22 cellular contexts compared by ENCODE assay signal in the genomic region with DNA sequence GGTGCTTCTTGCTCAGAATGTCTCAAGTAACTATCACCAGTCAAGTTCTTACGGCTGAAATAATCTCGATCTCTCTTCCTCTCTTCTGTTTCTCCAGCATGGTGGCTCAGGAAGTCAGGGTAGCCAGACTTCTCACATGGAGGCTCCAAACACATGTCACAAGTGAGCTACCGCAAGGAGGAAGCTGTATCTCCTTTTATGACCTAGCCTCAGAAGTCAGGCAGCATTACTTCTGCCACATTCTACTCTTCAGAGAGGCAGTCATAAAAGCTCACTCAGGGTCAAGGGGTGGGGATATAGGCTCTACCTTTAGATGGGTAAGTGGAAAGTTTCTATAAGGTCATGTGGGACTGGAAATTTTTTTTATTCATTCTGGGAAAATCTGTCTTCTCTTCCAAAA.
DNase-seq lines count a peak whose midpoint lies in the region; ATAC-seq and TF ChIP-seq lines count a peak whose summit lies in the region.
"Had no signal": no experiment of that assay in that cellular context is flagged by ENCODE, and none has a peak within 500 bp of the region (broad histone marks: within the 10 kb centered on the region; RNA-seq: fewer than 3 reads in every experiment).

No MANE protein-coding gene starts in this region.

- no peak for TF ChIP-seq CTCF in HEK293 (tag by site-specific recombination; IDR thresholded peaks at IDR 0.05)
- no peak for TF ChIP-seq CTCF in colonic mucosa (IDR thresholded peaks at IDR 0.05)

- H3K4me3 ChIP-seq in HEK293 (ENCODE audit: low read depth, low read length), result no peak overlapping the region
- H3K4me3 ChIP-seq in colonic mucosa, result no peak overlapping the region
- H3K4me3 ChIP-seq in mucosa of rectum (ENCODE audit: low read length in 2 of 2), result no peak overlapping the region
- no peak overlapping the region for H3K4me3 ChIP-seq in neuronal stem cell (ENCODE audit: low read length in 2 of 2)
- no peak overlapping the region for H3K4me3 ChIP-seq in effector memory CD4-positive, alpha-beta T cell (ENCODE audit: insufficient read depth, low read depth, low read length, poor library complexity, severe bottlenecking)
- H3K4me3 ChIP-seq: K562, SJSA1 had no signal

- H2BK5ac ChIP-seq in neuronal stem cell (ENCODE audit: low read length), result no peak overlapping the region

- H2BK120ac ChIP-seq in neuronal stem cell (ENCODE audit: low read depth, low read length), result no peak overlapping the region

- POLR2A ChIA-PET in HEK293 (lab: Yijun Ruan, JAX), result no interaction called here
- POLR2A ChIA-PET in activated CD8-positive, alpha-beta T cell treated with anti-CD3 and anti-CD28 coated beads, Interleukin-2, amount 10 ng/mL, durations not matched to agents 7 days and 5 days (lab: Charles Lee), result no interaction called here

- H3K36me3 ChIP-seq in HEK293 (ENCODE audit: control insufficient read depth in 2 of 2, insufficient read depth in 1 of 2, low read length in 2 of 2) (no peaks in the 10 kb centered on the region), colonic mucosa (no peaks in the 10 kb centered on the region), mucosa of rectum (ENCODE audit: control insufficient read depth in 2 of 2, insufficient read depth in 2 of 2, low read length in 2 of 2) (no peaks in the 10 kb centered on the region), neuronal stem cell (replicated peaks in 1 of 2; ENCODE audit: control insufficient read depth in 2 of 2, insufficient read depth in 2 of 2, low read length in 2 of 2) (no peaks in the 10 kb centered on the region)
- H3K36me3 ChIP-seq in effector memory CD4-positive, alpha-beta T cell (ENCODE audit: control insufficient read depth, insufficient read depth, low read length), result no peaks in the 10 kb centered on the region
- H3K36me3 ChIP-seq: SJSA1 had no signal

- H4K8ac ChIP-seq in neuronal stem cell (ENCODE audit: low read depth, low read length), result no peak overlapping the region

- H3K4me1 ChIP-seq in HEK293 (ENCODE audit: control insufficient read depth, insufficient read depth, low read length) (peaks cover 19% of the 10 kb centered on the region), colonic mucosa (no peaks in the 10 kb centered on the region), mucosa of rectum (ENCODE audit: control insufficient read depth in 2 of 2, insufficient read depth in 2 of 2, low read length in 2 of 2) (peaks cover 26 to 37% of the 10 kb centered on the region in 2 donors), neuronal stem cell (ENCODE audit: control insufficient read depth in 2 of 2, insufficient read depth in 1 of 2, low read depth in 1 of 2, low read length in 2 of 2) (no peaks in the 10 kb centered on the region)
- no peaks in the 10 kb centered on the region for H3K4me1 ChIP-seq in effector memory CD4-positive, alpha-beta T cell (ENCODE audit: control insufficient read depth, insufficient read depth, low read length, poor library complexity, severe bottlenecking)

- no peak for ATAC-seq in GM21390 (IDR thresholded peaks at IDR 0.05; ENCODE audit: unreplicated experiment)
- ATAC-seq in activated CD8-positive, alpha-beta T cell treated with anti-CD3 and anti-CD28 coated beads, Interleukin-2, amount 10 ng/mL, durations not matched to agents 7 days and 5 days, result no peak
- ATAC-seq: CD8-positive, alpha-beta T cell; HCT116; K562; Right ventricle myocardium inferior had no signal

- H3K27me3 ChIP-seq in colonic mucosa, result no peaks in the 10 kb centered on the region
- no peaks in the 10 kb centered on the region for H3K27me3 ChIP-seq in mucosa of rectum (ENCODE audit: control insufficient read depth in 2 of 2, insufficient read depth in 2 of 2, low read length in 2 of 2)
- H3K27me3 ChIP-seq in neuronal stem cell (ENCODE audit: control insufficient read depth in 3 of 3, insufficient read depth in 3 of 3, low read depth in 1 of 3, low read length in 3 of 3), result peaks cover 0 to 5% (median 0%) of the 10 kb centered on the region in 3 experiments
- no peaks in the 10 kb centered on the region for H3K27me3 ChIP-seq in effector memory CD4-positive, alpha-beta T cell (replicated peaks; ENCODE audit: control insufficient read depth, insufficient read depth, low read length, poor library complexity, severe bottlenecking)
- H3K27me3 ChIP-seq: SJSA1 had no signal

- H3K27ac ChIP-seq in HEK293 (ENCODE audit: extremely low read depth, low read depth, low read length) (no peak overlapping the region), colonic mucosa (peak overlapping the region; percentile 24), mucosa of rectum (ENCODE audit: low read depth in 2 of 2, low read length in 2 of 2) (peak overlapping the region; percentile 10 to 13), neuronal stem cell (replicated peaks; ENCODE audit: low read length) (no peak overlapping the region)
- no peak overlapping the region for H3K27ac ChIP-seq in effector memory CD4-positive, alpha-beta T cell (ENCODE audit: insufficient read depth, low read length, poor library complexity, severe bottlenecking)
- H3K27ac ChIP-seq: SJSA1 had no signal

- no CpG with 5 or more reads among the region's 3 CpGs for WGBS in neuronal stem cell (ENCODE audit: extremely low coverage in 2 of 2, insufficient read length in 2 of 2, insufficient replicate concordance in 1 of 2), 2 donors

- H3K9me3 ChIP-seq in HEK293 (ENCODE audit: control insufficient read depth, insufficient read depth, low read depth, low read length) (no peaks in the 10 kb centered on the region), colonic mucosa (no peaks in the 10 kb centered on the region), mucosa of rectum (ENCODE audit: control insufficient read depth in 2 of 2, low read length in 2 of 2) (peaks cover 0 to 2% of the 10 kb centered on the region in 2 donors), neuronal stem cell (replicated peaks in 1 of 2; ENCODE audit: control insufficient read depth in 2 of 2, insufficient read depth in 1 of 2, low read depth in 1 of 2, low read length in 2 of 2) (no peaks in the 10 kb centered on the region)
- no peaks in the 10 kb centered on the region for H3K9me3 ChIP-seq in effector memory CD4-positive, alpha-beta T cell (ENCODE audit: control insufficient read depth, low read length)
- H3K9me3 ChIP-seq: SJSA1 had no signal

- no peak overlapping the region for H3K27ac Mint-ChIP-seq in activated CD8-positive, alpha-beta T cell treated with anti-CD3 and anti-CD28 coated beads, Interleukin-2, amount 10 ng/mL, durations not matched to agents 7 days and 5 days
- H3K27ac Mint-ChIP-seq: CD8-positive, alpha-beta T cell had no signal

- peaks cover 5% of the 10 kb centered on the region for H3K9me3 Mint-ChIP-seq in activated CD8-positive, alpha-beta T cell treated with anti-CD3 and anti-CD28 coated beads, Interleukin-2, amount 10 ng/mL, durations not matched to agents 7 days and 5 days (ENCODE audit: insufficient read depth)

- intact Hi-C loops in colonic mucosa (cut with DNase I), result no loop called here

- DNase-seq in NOMO-1 treated with DMSO at 0.1 percent for 48 hours (lab: John Stamatoyannopoulos, UW; ENCODE audit: unreplicated experiment) (peak; percentile 9), colonic mucosa (peak; percentile 51), neuronal stem cell (ENCODE audit: low spot score) (no peak)
- no peak for DNase-seq in activated CD8-positive, alpha-beta T cell treated with anti-CD3 and anti-CD28 coated beads, Interleukin-2, amount 10 ng/mL, durations not matched to agents 7 days and 5 days
- DNase-seq in effector memory CD4-positive, alpha-beta T cell, result no peak
- DNase-seq: 8988T; C1 segment of cervical spinal cord; Calu3; CD8-positive, alpha-beta T cell; DMS153; MM.1S; NCI-H1105 treated with DMSO at 0.1 percent for 48 hours; NCI-H2081 treated with DMSO at 0.1 percent for 48 hours; NCI-H2171 treated with DMSO at 0.1 percent for 48 hours; NCI-H524 treated with DMSO at 0.1 percent for 48 hours had no signal

- H2AK5ac ChIP-seq in neuronal stem cell (ENCODE audit: low read depth, low read length), result no peak overlapping the region

- no peak overlapping the region for H2BK12ac ChIP-seq in neuronal stem cell (ENCODE audit: low read length)

- H3K23ac ChIP-seq in neuronal stem cell (ENCODE audit: low read depth, low read length, poor library complexity), result no peak overlapping the region

- H3K79me1 ChIP-seq in neuronal stem cell (ENCODE audit: low read depth, low read length), result no peaks in the 10 kb centered on the region

- H3K9ac ChIP-seq in colonic mucosa (ENCODE audit: low read depth in 2 of 2, low read length in 2 of 2) (no peak overlapping the region), mucosa of rectum (ENCODE audit: low read depth in 1 of 2, low read length in 2 of 2) (no peak overlapping the region), neuronal stem cell (ENCODE audit: low read depth, low read length, poor library complexity) (no peak overlapping the region)

- no peak overlapping the region for H3K14ac ChIP-seq in neuronal stem cell (ENCODE audit: low read length)

- no peaks in the 10 kb centered on the region for H3K36me3 Mint-ChIP-seq in activated CD8-positive, alpha-beta T cell treated with anti-CD3 and anti-CD28 coated beads, Interleukin-2, amount 10 ng/mL, durations not matched to agents 7 days and 5 days (ENCODE audit: low read depth)
- H3K36me3 Mint-ChIP-seq: CD8-positive, alpha-beta T cell had no signal

- CTCF ChIA-PET in HEK293 (lab: Yijun Ruan, JAX), result interaction anchor here (0.6 to 1.0 kb wide), 3 partner anchors 62 to 597 kb away, joined by 3 to 7 read pairs (median 3); no protein-coding TSS in a partner anchor
- CTCF ChIA-PET in activated CD8-positive, alpha-beta T cell treated with anti-CD3 and anti-CD28 coated beads, Interleukin-2, amount 10 ng/mL, durations not matched to agents 7 days and 5 days (lab: Charles Lee), result no interaction called here

- H3K4me1 Mint-ChIP-seq in activated CD8-positive, alpha-beta T cell treated with anti-CD3 and anti-CD28 coated beads, Interleukin-2, amount 10 ng/mL, durations not matched to agents 7 days and 5 days (ENCODE audit: low read depth), result peaks cover 5% of the 10 kb centered on the region

- H4K91ac ChIP-seq in neuronal stem cell (ENCODE audit: low read depth, low read length, poor library complexity), result no peak overlapping the region

- H2AFZ ChIP-seq in neuronal stem cell (ENCODE audit: low read length), result no peak overlapping the region

- peaks cover 19% of the 10 kb centered on the region for H3K27me3 Mint-ChIP-seq in activated CD8-positive, alpha-beta T cell treated with anti-CD3 and anti-CD28 coated beads, Interleukin-2, amount 10 ng/mL, durations not matched to agents 7 days and 5 days (ENCODE audit: low read depth)

- H2BK15ac ChIP-seq in neuronal stem cell (ENCODE audit: low read length), result no peak overlapping the region

- H3K4me3 Mint-ChIP-seq in activated CD8-positive, alpha-beta T cell treated with anti-CD3 and anti-CD28 coated beads, Interleukin-2, amount 10 ng/mL, durations not matched to agents 7 days and 5 days, result no peak overlapping the region
- H3K4me3 Mint-ChIP-seq: CD8-positive, alpha-beta T cell had no signal

- no peak overlapping the region for H3K4me2 ChIP-seq in neuronal stem cell (ENCODE audit: insufficient read depth, low read length, poor library complexity, severe bottlenecking)

- H3K4ac ChIP-seq in neuronal stem cell (ENCODE audit: low read length), result no peak overlapping the region

- H3K18ac ChIP-seq in neuronal stem cell (ENCODE audit: low read length), result no peak overlapping the region

TF ChIP-seq in HEK293, 187 proteins besides CTCF, POLR2A, EP300 and RAD21:
- TF ChIP-seq ZNF350 (tag by site-specific recombination; IDR thresholded peaks at IDR 0.05), result 0 out of 2 replicates have a peak, but pooled peaks have one; percentile 53
- TF ChIP-seq OVOL3 (tag by site-specific recombination; IDR thresholded peaks at IDR 0.05), result no peak

Comparison
In these comparisons a context has a peak if more than half of its experiments do, and no peak if none do; other contexts are left out.
1. H3K27ac ChIP-seq: peak in colonic mucosa (single experiment) and mucosa of rectum (2 of 2); none in HEK293 (single experiment), neuronal stem cell (single experiment) and effector memory CD4-positive, alpha-beta T cell (single experiment).
2. DNase-seq: peak in NOMO-1 treated with DMSO at 0.1 percent for 48 hours (single experiment) and colonic mucosa (single experiment); none in neuronal stem cell (single experiment), activated CD8-positive, alpha-beta T cell treated with anti-CD3 and anti-CD28 coated beads, Interleukin-2, amount 10 ng/mL, durations not matched to agents 7 days and 5 days (single experiment) and effector memory CD4-positive, alpha-beta T cell (0 of 3).